Comparison of ENCODE assay signal across 8 cellular contexts in genomic region chr1:65421341-65422174, GRCh38. TPM values are rescaled to one million over a fixed set of nuclear protein-coding genes. Genes with fewer than 3 reads are reported as not detected.
DNase-seq lines count a peak whose midpoint lies in the region; ATAC-seq and TF ChIP-seq lines count a peak whose summit lies in the region.

No MANE protein-coding gene starts in this region.

- no peaks in the 10 kb centered on the region for H3K9me3 Mint-ChIP-seq in endothelial cell (ENCODE audit: unreplicated experiment)

- peak overlapping the region; percentile 91 for H3K4me2 ChIP-seq in mammary epithelial cell (ENCODE audit: insufficient read depth, low read depth, low read length)

- peaks cover 27% of the 10 kb centered on the region for H3K36me3 Mint-ChIP-seq in endothelial cell (ENCODE audit: low read depth, unreplicated experiment)

- intact Hi-C loops in mammary epithelial cell (cut with micrococcal nuclease): loop anchor here (2.0 to 5.0 kb wide), 3 partner anchors 114 to 354 kb away; partner anchors contain the start of gene DNAJC6

- in situ Hi-C loops in mammary epithelial cell (cut with MboI; ENCODE audit: low sequenced_read_pairs in 2 of 2): loop anchor here in 1 of 2 donors (25.0 kb wide), 1 partner anchor 359 kb away; no protein-coding TSS in a partner anchor

- H3K27ac ChIP-seq in mammary epithelial cell (ENCODE audit: insufficient read depth, low read depth, low read length): peak overlapping the region; percentile 96

- ATAC-seq in HG03469 (IDR thresholded peaks at IDR 0.05; ENCODE audit: unreplicated experiment): no peak

- H3K4me1 ChIP-seq in BE2C (no peaks in the 10 kb centered on the region), mammary epithelial cell (ENCODE audit: insufficient read depth, low read length) (peaks cover 74% of the 10 kb centered on the region)

- peak overlapping the region; percentile 79 for H3K4me3 ChIP-seq in BE2C (ENCODE audit: low read depth, low read length)
- H3K4me3 ChIP-seq in mammary epithelial cell (replicated peaks in 1 of 3; ENCODE audit: insufficient read depth in 1 of 3, low read depth in 2 of 3, low read length in 3 of 3): peak overlapping the region; percentile 56 to 93 (median 86)

- BruUV-seq in mammary epithelial cell (replicated peaks; lab: Mats Ljungman, UMichigan): TSS peak; percentile 46

- WGBS in mammary epithelial cell (ENCODE audit: low coverage, missing lambda C conversion rate): 7% methylated on average over 14 of the region's 14 CpGs

- H3K4me1 Mint-ChIP-seq in endothelial cell (ENCODE audit: unreplicated experiment): peaks cover 33% of the 10 kb centered on the region

- DNase-seq in BE2C (no peak), Kasumi-1 (lab: John Stamatoyannopoulos, UW) (peak; percentile 61 to 73), mammary epithelial cell (no peak), midbrain (lab: John Stamatoyannopoulos, UW) (peak; percentile 63), foreskin melanocyte (no peak), endothelial cell (ENCODE audit: low spot score) (no peak)
- no peak for DNase-seq in central memory CD4-positive, alpha-beta T cell

- dilution Hi-C loops in mammary epithelial cell (cut with HindIII; ENCODE audit: low sequenced_read_pairs): no loop called here

- CTCF ChIA-PET in mammary epithelial cell (lab: Charles Lee; ENCODE audit: low non-redundant PET): no interaction called here

- TF ChIP-seq CTCF in BE2C (IDR thresholded peaks at IDR 0.05; ENCODE audit: low read depth, low read length) (no peak), mammary epithelial cell (conservative IDR thresholded peaks at IDR 0.05 in 1 of 2, IDR thresholded peaks at IDR 0.05 in 1 of 2; ENCODE audit: extremely low read depth in 1 of 2, insufficient read depth in 1 of 2, low read depth in 1 of 2, low read length in 2 of 2) (no peak), endothelial cell (IDR thresholded peaks at IDR 0.05; ENCODE audit: unreplicated experiment) (no peak)

- H3K36me3 ChIP-seq in BE2C (no peaks in the 10 kb centered on the region), mammary epithelial cell (ENCODE audit: insufficient read depth, low read length) (no peaks in the 10 kb centered on the region)

- H3K27me3 ChIP-seq in BE2C (no peaks in the 10 kb centered on the region), mammary epithelial cell (ENCODE audit: insufficient read depth, low read length) (no peaks in the 10 kb centered on the region)

- no peak overlapping the region for H3K4me3 Mint-ChIP-seq in endothelial cell (ENCODE audit: unreplicated experiment)

- no peaks in the 10 kb centered on the region for H4K20me1 ChIP-seq in mammary epithelial cell (ENCODE audit: insufficient read depth, low read length)

- peaks cover 48% of the 10 kb centered on the region for H3K79me2 ChIP-seq in mammary epithelial cell (ENCODE audit: insufficient read depth, low read length)

- peaks cover 5% of the 10 kb centered on the region for H3K27me3 Mint-ChIP-seq in endothelial cell (ENCODE audit: unreplicated experiment)

- H2AFZ ChIP-seq in mammary epithelial cell (ENCODE audit: low read depth, low read length): peak overlapping the region; percentile 76

- H3K27ac Mint-ChIP-seq in endothelial cell (ENCODE audit: unreplicated experiment): no peak overlapping the region

- no peaks in the 10 kb centered on the region for H3K9me3 ChIP-seq in BE2C
- no peaks in the 10 kb centered on the region for H3K9me3 ChIP-seq in mammary epithelial cell (replicated peaks; ENCODE audit: insufficient read depth, low read length)

- peak overlapping the region; percentile 96 for H3K9ac ChIP-seq in mammary epithelial cell (ENCODE audit: insufficient read depth, low read length)

RNA-seq across cellular contexts. Expression of gene LEPR, which starts 1.1 kb away (rescaled TPM):
- polyA plus RNA-seq in BE2C (2012; ENCODE audit: insufficient read depth, insufficient read length, low read depth): 0.86 TPM
- total RNA-seq in mammary epithelial cell (10 to 100 TPM in 1 of 2 donors, 1 to 10 TPM in 1; 3.5 to 14.5 TPM), endothelial cell (ENCODE audit: unreplicated experiment) (8.3 TPM)
- 2.9 TPM for polyA plus RNA-seq in mammary epithelial cell
- 2.6 TPM for polyA minus RNA-seq in mammary epithelial cell

RNA-seq across cellular contexts. Expression of gene LEPROT, which starts 1.1 kb away (rescaled TPM):
- polyA plus RNA-seq in BE2C (2012; ENCODE audit: insufficient read depth, insufficient read length, low read depth): 4.5 TPM
- 10 to 100 TPM; 55.1 to 88.7 TPM for total RNA-seq in mammary epithelial cell
- polyA plus RNA-seq in mammary epithelial cell: 29.5 TPM
- polyA minus RNA-seq in mammary epithelial cell: 16.1 TPM
- total RNA-seq in endothelial cell (ENCODE audit: unreplicated experiment): 86.1 TPM

Comparison
In these comparisons a context has a peak if more than half of its experiments do, and no peak if none do; other contexts are left out.
1. DNase-seq: peak in Kasumi-1 (2 of 2) and midbrain (single experiment); none in BE2C (single experiment), mammary epithelial cell (single experiment), foreskin melanocyte (single experiment), endothelial cell (single experiment) and central memory CD4-positive, alpha-beta T cell (single experiment).